ENCODE assay signal across 8 cellular contexts in the genomic region with DNA sequence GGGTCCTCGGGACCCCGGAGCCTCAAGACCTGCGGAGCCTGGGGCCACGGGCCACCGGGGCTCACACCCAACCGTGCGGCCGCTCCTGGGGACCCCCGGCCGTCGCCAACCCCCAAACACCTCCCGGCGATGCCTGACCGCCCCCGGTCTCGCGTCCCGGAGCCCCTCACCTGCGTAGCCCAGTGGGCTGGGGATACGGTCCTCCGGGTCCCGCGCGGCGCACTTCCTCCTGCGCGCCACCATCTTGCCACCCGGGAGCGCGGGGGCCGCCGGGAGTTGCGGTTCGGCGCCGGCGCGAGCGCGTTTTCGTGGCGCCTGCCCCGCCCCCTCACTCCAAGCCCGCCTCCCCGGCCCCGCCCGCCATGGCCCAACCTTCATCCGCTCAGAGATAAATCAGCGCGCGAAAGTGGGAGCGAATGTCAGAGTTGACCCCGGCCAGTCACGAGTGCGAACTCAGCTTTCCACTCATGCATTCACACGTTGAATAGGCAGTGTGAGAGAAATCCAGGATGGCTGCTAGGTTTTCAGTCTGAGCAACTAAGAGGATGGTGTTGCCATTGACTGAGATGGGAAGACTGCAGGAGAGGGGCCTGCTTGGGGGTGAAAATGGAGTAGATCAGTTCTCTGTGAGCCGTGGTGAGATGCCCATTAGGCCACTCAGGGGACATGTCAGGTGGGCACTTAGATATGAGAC. TPM values are rescaled to one million over a fixed set of nuclear protein-coding genes. Genes with fewer than 3 reads are reported as not detected.
DNase-seq lines count a peak whose midpoint lies in the region; ATAC-seq and TF ChIP-seq lines count a peak whose summit lies in the region.

A gene with protein sequence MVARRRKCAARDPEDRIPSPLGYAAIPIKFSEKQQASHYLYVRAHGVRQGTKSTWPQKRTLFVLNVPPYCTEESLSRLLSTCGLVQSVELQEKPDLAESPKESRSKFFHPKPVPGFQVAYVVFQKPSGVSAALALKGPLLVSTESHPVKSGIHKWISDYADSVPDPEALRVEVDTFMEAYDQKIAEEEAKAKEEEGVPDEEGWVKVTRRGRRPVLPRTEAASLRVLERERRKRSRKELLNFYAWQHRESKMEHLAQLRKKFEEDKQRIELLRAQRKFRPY (minus strand): TSS at position 253 of the 694 bp plus-strand sequence. CDS start 10 bp downstream, at position 243.

- peaks cover 30% of the 10 kb centered on the region for H3K27me3 ChIP-seq in MM.1S (replicated peaks; ENCODE audit: insufficient read depth, low read length)
- H3K27me3 ChIP-seq in right atrium auricular region: no peaks in the 10 kb centered on the region
- H3K27me3 ChIP-seq in psoas muscle (ENCODE audit: insufficient read depth in 3 of 3, low read length in 2 of 3): no peaks in the 10 kb centered on the region

- H4K20me1 ChIP-seq in MM.1S (ENCODE audit: insufficient read depth, low read length): no peaks in the 10 kb centered on the region; the same call in 1 of the 2 replicates

- intact Hi-C loops in T-helper 2 cell treated with Interferon-gamma antibody and Interleukin-4, amounts not matched to agents 100 ng/mL and 5 ng/mL, for 36 hours (cut with micrococcal nuclease): loop anchor here (1.0 kb wide), 1 partner anchor 95 kb away; a partner anchor contains a TSS
- intact Hi-C loops in psoas muscle (cut with DNase I): no loop called here

- H3K9me2 ChIP-seq in MM.1S (replicated peaks; ENCODE audit: insufficient read depth, low read length): no peaks in the 10 kb centered on the region

- no peaks in the 10 kb centered on the region for H3F3A ChIP-seq in MM.1S (ENCODE audit: insufficient read depth, low read length)

- DNase-seq in ELF-1 (ENCODE audit: low read depth, low spot score) (peak; percentile 60), MM.1S (peak; percentile 85), right atrium auricular region (ENCODE audit: low spot score) (peak; percentile 78), psoas muscle (peak; percentile 85 to 88), ureter (ENCODE audit: low spot score) (peak; percentile 83)

- TF ChIP-seq CTCF in MM.1S (IDR thresholded peaks at IDR 0.05; ENCODE audit: low read length) (no peak), right atrium auricular region (IDR thresholded peaks at IDR 0.05) (peak in 1 of 2 donors; percentile 32), psoas muscle (IDR thresholded peaks at IDR 0.05) (no peak)

- H3K4me3 ChIP-seq in MM.1S (ENCODE audit: low read length) (peak within 1 kb of the TSS; percentile 83), right atrium auricular region (peak within 1 kb of the TSS; percentile 89 to 99), psoas muscle (peak within 1 kb of the TSS; percentile 87)

- H3K79me2 ChIP-seq in MM.1S (ENCODE audit: low read length): peaks cover 28% of the 10 kb centered on the region

- WGBS in psoas muscle, 3 donors: 0 to 1% (median 0%) methylated on average over 17 to 57 of the region's 57 CpGs

- H2AFZ ChIP-seq in MM.1S (ENCODE audit: low read length): peak within 1 kb of the TSS; percentile 88

- peak within 1 kb of the TSS; percentile 76 for H3K4me2 ChIP-seq in MM.1S (ENCODE audit: low read depth, low read length)

- peak; percentile 69 for ATAC-seq in GM21723 (IDR thresholded peaks at IDR 0.05; ENCODE audit: unreplicated experiment)
- ATAC-seq in psoas muscle: peak; percentile 90 to 98 (median 94)

- H3K4me1 ChIP-seq in MM.1S (ENCODE audit: low read length) (peaks cover 3% of the 10 kb centered on the region; the same call in 1 of the 2 replicates), right atrium auricular region (peaks cover 0 to 10% of the 10 kb centered on the region in 2 donors), psoas muscle (no peaks in the 10 kb centered on the region)

- peak within 1 kb of the TSS; percentile 81 for H3K9ac ChIP-seq in MM.1S (ENCODE audit: low read length)

- H3K36me3 ChIP-seq in MM.1S (replicated peaks; ENCODE audit: insufficient read depth, low read length) (0 out of 2 replicates have a peak, but pooled peaks cover 3% of the 10 kb centered on the region), right atrium auricular region (peaks cover 3% of the 10 kb centered on the region), psoas muscle (ENCODE audit: insufficient read depth in 1 of 2, low read depth in 1 of 2) (peaks cover 6 to 24% of the 10 kb centered on the region in 2 donors)

- H3K27ac ChIP-seq in MM.1S (ENCODE audit: low read length) (no peak within 1 kb of the TSS), angular gyrus (ENCODE audit: low read depth, low read length) (peak within 1 kb of the TSS; percentile 79), right atrium auricular region (peak within 1 kb of the TSS; percentile 76 to 81), psoas muscle (peak within 1 kb of the TSS; percentile 79)

- H3K9me3 ChIP-seq in MM.1S (replicated peaks; ENCODE audit: insufficient read depth, low read length) (no peaks in the 10 kb centered on the region), right atrium auricular region (no peaks in the 10 kb centered on the region), psoas muscle (no peaks in the 10 kb centered on the region)

RNA-seq across cellular contexts. Expression of the gene that starts here (rescaled TPM):
- total RNA-seq in T-helper 2 cell treated with Interferon-gamma antibody and Interleukin-4, amounts not matched to agents 100 ng/mL and 5 ng/mL, for 36 hours: 76.9 and 81.2 TPM in 2 replicates
- total RNA-seq in right atrium auricular region (10 to 100 TPM; 12.9 to 19.4 TPM), psoas muscle (10 to 100 TPM; 31.8 to 34.1 (median 32.3) TPM), ureter (54.9 TPM)
- polyA plus RNA-seq in psoas muscle: 10 to 100 TPM in 2 of 3 donors, 1 to 10 TPM in 1; 5.7 to 34.8 (median 23.7) TPM
